Comparison of ENCODE assay signal across 15 cellular contexts in genomic region chr6:100100776-100101175, GRCh38.
A peak's percentile ranks its signal among the peaks of the same experiment; 100 is the strongest.
DNase-seq lines count a peak whose midpoint lies in the region; ATAC-seq and TF ChIP-seq lines count a peak whose summit lies in the region.
"Had no signal": no experiment of that assay in that cellular context is flagged by ENCODE, and none has a peak within 500 bp of the region (broad histone marks: within the 10 kb centered on the region; RNA-seq: fewer than 3 reads in every experiment).

No MANE protein-coding gene starts in this region.

- H3K9me3 Mint-ChIP-seq in MCF 10A (ENCODE audit: unreplicated experiment), result no peaks in the 10 kb centered on the region
- no peaks in the 10 kb centered on the region for H3K9me3 Mint-ChIP-seq in activated CD8-positive, alpha-beta memory T cell treated with anti-CD3 and anti-CD28 coated beads, Interleukin-2, amount 10 ng/mL, durations not matched to agents 7 days and 5 days (ENCODE audit: low read depth)
- H3K9me3 Mint-ChIP-seq: CD8-positive, alpha-beta memory T cell; IgD-negative memory B cell had no signal

- intact Hi-C loops in mammary epithelial cell (cut with micrococcal nuclease) (no loop called here), MCF 10A (cut with micrococcal nuclease) (no loop called here)

- in situ Hi-C loops in mammary epithelial cell (cut with MboI; ENCODE audit: low sequenced_read_pairs in 2 of 2), result loop anchor here in 1 of 2 donors (25.0 kb wide), 1 partner anchor 562 kb away; no protein-coding TSS in a partner anchor

- no peaks in the 10 kb centered on the region for H4K20me1 ChIP-seq in mammary epithelial cell (ENCODE audit: insufficient read depth, low read length)
- H4K20me1 ChIP-seq: BLaER1 had no signal

- H3K9me3 ChIP-seq in mammary epithelial cell (replicated peaks; ENCODE audit: insufficient read depth, low read length), result no peaks in the 10 kb centered on the region
- H3K9me3 ChIP-seq: BLaER1 had no signal

- POLR2A ChIA-PET in MCF 10A (lab: Yijun Ruan, JAX), result interaction anchor here (0.6 to 2.7 kb wide), 5 partner anchors 13 to 507 kb away, joined by 3 to 9 read pairs (median 3); no protein-coding TSS in a partner anchor

- no peaks in the 10 kb centered on the region for H3K79me2 ChIP-seq in mammary epithelial cell (ENCODE audit: insufficient read depth, low read length)

- BruUV-seq in mammary epithelial cell (replicated peaks; lab: Mats Ljungman, UMichigan) (no TSS peak), MCF 10A (replicated peaks; lab: Mats Ljungman, UMichigan) (no TSS peak)

- no peak for ATAC-seq in activated CD8-positive, alpha-beta memory T cell treated with anti-CD3 and anti-CD28 coated beads, Interleukin-2, amount 10 ng/mL, durations not matched to agents 7 days and 5 days
- no peak for ATAC-seq in HG03108 (IDR thresholded peaks at IDR 0.05; ENCODE audit: unreplicated experiment)

- H3K4me3 ChIP-seq in mammary epithelial cell (replicated peaks in 1 of 3; ENCODE audit: insufficient read depth in 1 of 3, low read depth in 2 of 3, low read length in 3 of 3), result no peak overlapping the region
- H3K4me3 ChIP-seq: BLaER1 had no signal

- H3K4me3 Mint-ChIP-seq in MCF 10A (ENCODE audit: unreplicated experiment), result no peak overlapping the region
- H3K4me3 Mint-ChIP-seq in activated CD8-positive, alpha-beta memory T cell treated with anti-CD3 and anti-CD28 coated beads, Interleukin-2, amount 10 ng/mL, durations not matched to agents 7 days and 5 days, result no peak overlapping the region
- H3K4me3 Mint-ChIP-seq: CD8-positive, alpha-beta memory T cell; IgD-negative memory B cell had no signal

- no peak overlapping the region for H3K4me2 ChIP-seq in mammary epithelial cell (ENCODE audit: insufficient read depth, low read depth, low read length)
- H3K4me2 ChIP-seq: BLaER1 had no signal

- H3K27me3 Mint-ChIP-seq in MCF 10A (ENCODE audit: insufficient read depth, unreplicated experiment), result no peaks in the 10 kb centered on the region
- peaks cover 53% of the 10 kb centered on the region for H3K27me3 Mint-ChIP-seq in activated CD8-positive, alpha-beta memory T cell treated with anti-CD3 and anti-CD28 coated beads, Interleukin-2, amount 10 ng/mL, durations not matched to agents 7 days and 5 days

- no peak overlapping the region for H3K27ac ChIP-seq in mammary epithelial cell (ENCODE audit: insufficient read depth, low read depth, low read length)
- H3K27ac ChIP-seq: 22Rv1, BLaER1 had no signal

- no peak overlapping the region for H3K27ac Mint-ChIP-seq in MCF 10A (ENCODE audit: low read depth, unreplicated experiment)
- no peak overlapping the region for H3K27ac Mint-ChIP-seq in activated CD8-positive, alpha-beta memory T cell treated with anti-CD3 and anti-CD28 coated beads, Interleukin-2, amount 10 ng/mL, durations not matched to agents 7 days and 5 days
- H3K27ac Mint-ChIP-seq: CD8-positive, alpha-beta memory T cell; IgD-negative memory B cell had no signal

- H3K4me1 Mint-ChIP-seq in MCF 10A (ENCODE audit: insufficient read depth, unreplicated experiment), result peaks cover 4% of the 10 kb centered on the region
- no peaks in the 10 kb centered on the region for H3K4me1 Mint-ChIP-seq in activated CD8-positive, alpha-beta memory T cell treated with anti-CD3 and anti-CD28 coated beads, Interleukin-2, amount 10 ng/mL, durations not matched to agents 7 days and 5 days
- H3K4me1 Mint-ChIP-seq: CD8-positive, alpha-beta memory T cell; IgD-negative memory B cell had no signal

- H3K27me3 ChIP-seq in mammary epithelial cell (ENCODE audit: insufficient read depth, low read length), result peaks cover 2% of the 10 kb centered on the region
- H3K27me3 ChIP-seq: BLaER1 had no signal

- H3K36me3 Mint-ChIP-seq in MCF 10A (ENCODE audit: insufficient read depth, unreplicated experiment), result no peaks in the 10 kb centered on the region
- H3K36me3 Mint-ChIP-seq in activated CD8-positive, alpha-beta memory T cell treated with anti-CD3 and anti-CD28 coated beads, Interleukin-2, amount 10 ng/mL, durations not matched to agents 7 days and 5 days, result no peaks in the 10 kb centered on the region
- H3K36me3 Mint-ChIP-seq: CD8-positive, alpha-beta memory T cell; IgD-negative memory B cell had no signal

- DNase-seq in mammary epithelial cell, result no peak
- no peak for DNase-seq in MCF 10A (ENCODE audit: unreplicated experiment)
- DNase-seq in OCI-M1 (lab: John Stamatoyannopoulos, UW), result peak; percentile 23
- DNase-seq in iPS-NIHi7 (ENCODE audit: extremely low spot score), result peak; percentile 14
- no peak for DNase-seq in activated CD8-positive, alpha-beta memory T cell treated with anti-CD3 and anti-CD28 coated beads, Interleukin-2, amount 10 ng/mL, durations not matched to agents 7 days and 5 days
- no peak for DNase-seq in activated T-cell treated with anti-CD3 and anti-CD28 coated beads for 4 hours
- DNase-seq: AML-193; CD8-positive, alpha-beta memory T cell; DMS53; GF-D8; HCEC 1CT had no signal

- TF ChIP-seq CTCF in mammary epithelial cell (conservative IDR thresholded peaks at IDR 0.05 in 1 of 2, IDR thresholded peaks at IDR 0.05 in 1 of 2; ENCODE audit: extremely low read depth in 1 of 2, insufficient read depth in 1 of 2, low read depth in 1 of 2, low read length in 2 of 2) (no peak), MCF 10A (IDR thresholded peaks at IDR 0.05; ENCODE audit: unreplicated experiment) (no peak)

- no peaks in the 10 kb centered on the region for H3K36me3 ChIP-seq in mammary epithelial cell (ENCODE audit: insufficient read depth, low read length)
- H3K36me3 ChIP-seq: BLaER1 had no signal

- H3K4me1 ChIP-seq in mammary epithelial cell (ENCODE audit: insufficient read depth, low read length), result no peaks in the 10 kb centered on the region

- dilution Hi-C loops in mammary epithelial cell (cut with HindIII; ENCODE audit: low sequenced_read_pairs), result loop anchor here (25.0 kb wide), 1 partner anchor 362 kb away; the partner anchor contains the start of gene SIM1

- CTCF ChIA-PET in mammary epithelial cell (lab: Charles Lee; ENCODE audit: low non-redundant PET) (no interaction called here), MCF 10A (lab: Yijun Ruan, JAX) (interaction anchor here (0.7 to 6.5 kb wide), 21 partner anchors 10 to 638 kb away, joined by 3 to 174 read pairs (median 7); partner anchors contain the start of gene MCHR2)
- CTCF ChIA-PET in activated CD8-positive, alpha-beta memory T cell treated with anti-CD3 and anti-CD28 coated beads, Interleukin-2, amount 10 ng/mL, durations not matched to agents 7 days and 5 days (lab: Charles Lee), result interaction anchor here (1.3 to 5.1 kb wide), 6 partner anchors 10 to 386 kb away, joined by 3 to 36 read pairs (median 8); no protein-coding TSS in a partner anchor

- H3K9ac ChIP-seq in mammary epithelial cell (ENCODE audit: insufficient read depth, low read length), result no peak overlapping the region
- H3K9ac ChIP-seq: BLaER1 had no signal

- H2AFZ ChIP-seq in mammary epithelial cell (ENCODE audit: low read depth, low read length), result peak overlapping the region; percentile 44

Comparison
In these comparisons a context has a peak if more than half of its experiments do, and no peak if none do; other contexts are left out.
1. DNase-seq: peak in OCI-M1 (single experiment) and iPS-NIHi7 (single experiment); none in mammary epithelial cell (single experiment), MCF 10A (single experiment), activated CD8-positive, alpha-beta memory T cell treated with anti-CD3 and anti-CD28 coated beads, Interleukin-2, amount 10 ng/mL, durations not matched to agents 7 days and 5 days (single experiment) and activated T-cell treated with anti-CD3 and anti-CD28 coated beads for 4 hours (single experiment).